Comparison of ENCODE assay signal across 23 cellular contexts in the genomic region with DNA sequence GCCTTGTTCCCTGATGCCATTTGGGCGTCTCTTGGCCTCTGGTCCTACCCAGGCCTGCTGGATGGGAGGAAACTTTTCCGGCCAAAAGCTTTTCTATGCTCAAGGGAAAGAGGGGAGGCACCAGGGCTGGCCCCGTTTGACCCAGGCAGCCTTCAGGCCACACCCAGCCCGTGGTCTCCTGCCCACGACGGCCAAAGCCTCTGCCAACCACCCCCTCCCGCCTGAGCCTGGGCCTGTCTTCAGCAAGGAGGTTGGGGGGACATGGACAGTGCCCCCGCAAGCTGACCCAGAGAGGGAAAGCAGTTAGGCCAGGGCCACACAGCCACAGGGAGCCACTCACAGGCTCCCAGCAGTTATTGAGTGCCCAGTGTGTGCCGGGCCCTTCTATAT. TPM values are rescaled to one million over a fixed set of nuclear protein-coding genes. Genes with fewer than 3 reads are reported as not detected.
DNase-seq lines count a peak whose midpoint lies in the region; ATAC-seq, FAIRE-seq and TF ChIP-seq lines count a peak whose summit lies in the region.
"Had no signal": no experiment of that assay in that cellular context is flagged by ENCODE, and none has a peak within 500 bp of the region (broad histone marks: within the 10 kb centered on the region; RNA-seq: fewer than 3 reads in every experiment).

No MANE protein-coding gene starts in this region.

- POLR2A ChIA-PET in A549 (lab: Yijun Ruan, JAX), result no interaction called here

- ATAC-seq in A549 (no peak), gastroesophageal sphincter (peak; percentile 32), GM21576 (IDR thresholded peaks at IDR 0.05; ENCODE audit: unreplicated experiment) (no peak)
- ATAC-seq: T-cell had no signal

- 47% methylated on average over 8 of the region's 9 CpGs for WGBS in A549 (ENCODE audit: missing lambda C conversion rate)
- WGBS in gastroesophageal sphincter (ENCODE audit: low coverage in 1 of 2), 2 donors, result 60% methylated on average over 1 of the region's 9 CpGs; no CpG with 5 or more reads in 1 of the 2 donors
- WGBS in mesodermal cell (ENCODE audit: insufficient coverage in 2 of 2), 2 experiments, result 73 to 86% methylated on average over 3 to 9 of the region's 9 CpGs
- 51 to 64% (median 62%) methylated on average over 3 to 9 of the region's 9 CpGs for WGBS in stomach, 5 donors

- H3K9ac ChIP-seq in Loucy (ENCODE audit: low read depth, low read length, poor library complexity, severe bottlenecking), result peak overlapping the region; percentile 62

- TF ChIP-seq CTCF in A549 (IDR thresholded peaks at IDR 0.05), result no peak
- no peak for TF ChIP-seq CTCF in Loucy (conservative IDR thresholded peaks at IDR 0.05; ENCODE audit: low read length)
- TF ChIP-seq CTCF in gastroesophageal sphincter (IDR thresholded peaks at IDR 0.05), result no peak
- no peak for TF ChIP-seq CTCF in stomach (IDR thresholded peaks at IDR 0.05)

- CTCF ChIA-PET in A549 (lab: Yijun Ruan, JAX), result interaction anchor here (0.6 to 6.4 kb wide), 4 partner anchors 9 to 113 kb away, joined by 3 to 49 read pairs (median 6); no protein-coding TSS in a partner anchor

- H2AFZ ChIP-seq in Loucy (ENCODE audit: low read length), result no peak overlapping the region

- no peaks in the 10 kb centered on the region for H3K27me3 ChIP-seq in Loucy (ENCODE audit: insufficient read depth, low read length, poor library complexity, severe bottlenecking)
- no peaks in the 10 kb centered on the region for H3K27me3 ChIP-seq in gastroesophageal sphincter
- no peaks in the 10 kb centered on the region for H3K27me3 ChIP-seq in stomach
- H3K27me3 ChIP-seq: adrenal gland, upper lobe of left lung had no signal

- no peaks in the 10 kb centered on the region for H3K9me2 ChIP-seq in Loucy (replicated peaks; ENCODE audit: low read depth, low read length)

- TF ChIP-seq RAD21 in A549 (conservative IDR thresholded peaks at IDR 0.05 in 1 of 2, IDR thresholded peaks at IDR 0.05 in 1 of 2), result no peak

- no peak for DNase-seq in A549 (ENCODE audit: low read depth in 1 of 2, low spot score in 1 of 2)
- DNase-seq in stomach, result no peak
- DNase-seq in dermis blood vessel endothelial cell, result no peak
- DNase-seq in T1000 (lab: John Stamatoyannopoulos, UW), result no peak
- DNase-seq: ACHN; activated CD4-positive, alpha-beta T cell treated with anti-CD3 and anti-CD28 coated beads, Interleukin-2, amount 50 U/mL, for 1 hour; activated CD8-positive, alpha-beta memory T cell treated with anti-CD3 and anti-CD28 coated beads, Interleukin-2, amount 50 U/mL, for 48 hours; activated gamma-delta T cell; adrenal gland; CD4-positive, CD25-positive, alpha-beta regulatory T cell; central memory CD4-positive, alpha-beta T cell; effector memory CD4-positive, alpha-beta T cell; HFFc6; natural killer cell; NCI-H187 treated with DMSO at 0.1 percent for 48 hours; NCI-H446 treated with DMSO at 0.1 percent for 48 hours; stimulated activated naive CD8-positive, alpha-beta T cell treated with anti-CD3 and anti-CD28 coated beads, Interleukin-15, amount 100 ng/mL, for 72 hours; T-cell had no signal

- FAIRE-seq in A549 (lab: Jason Lieb, UNC), result no peak

- H3K27ac ChIP-seq in A549, result peak overlapping the region; percentile 69 to 84
- peak overlapping the region in 2 of 4 donors; percentile 6 to 49 for H3K27ac ChIP-seq in gastroesophageal sphincter
- peak overlapping the region; percentile 92 for H3K27ac ChIP-seq in mesodermal cell (ENCODE audit: low read depth, low read length, severe bottlenecking)
- H3K27ac ChIP-seq in stomach, result peak overlapping the region in 1 of 5 donors; percentile 14
- H3K27ac ChIP-seq: adrenal gland, upper lobe of left lung had no signal

- H3K9me3 ChIP-seq in A549 (no peaks in the 10 kb centered on the region), Loucy (ENCODE audit: insufficient read depth, low read depth, low read length) (no peaks in the 10 kb centered on the region), gastroesophageal sphincter (no peaks in the 10 kb centered on the region), mesodermal cell (ENCODE audit: control insufficient read depth, low read length) (no peaks in the 10 kb centered on the region), stomach (no peaks in the 10 kb centered on the region)
- H3K9me3 ChIP-seq: adrenal gland, upper lobe of left lung had no signal

- no peaks in the 10 kb centered on the region for H3K79me2 ChIP-seq in Loucy (ENCODE audit: insufficient read depth, low read length)

- no peaks in the 10 kb centered on the region for H3F3A ChIP-seq in Loucy (ENCODE audit: low read depth)

- H3K4me2 ChIP-seq in A549 (peak overlapping the region; percentile 25; the same call in 1 of the 3 replicates), Loucy (ENCODE audit: low read depth, low read length, poor library complexity, severe bottlenecking) (no peak overlapping the region)

- TF ChIP-seq EP300 in A549 (IDR thresholded peaks at IDR 0.05), result no peak
- TF ChIP-seq EP300 in gastroesophageal sphincter (IDR thresholded peaks at IDR 0.05), result no peak
- TF ChIP-seq EP300 in stomach (IDR thresholded peaks at IDR 0.05), result no peak

- H3K36me3 ChIP-seq in Loucy (ENCODE audit: insufficient read depth, low read length), result no peaks in the 10 kb centered on the region
- H3K36me3 ChIP-seq in gastroesophageal sphincter, result peaks cover 0 to 100% of the 10 kb centered on the region in 2 donors
- H3K36me3 ChIP-seq in mesodermal cell (ENCODE audit: control insufficient read depth, insufficient read depth, low read length), result peaks cover 70% of the 10 kb centered on the region
- peaks cover 33 to 100% (median 99%) of the 10 kb centered on the region in 4 donors for H3K36me3 ChIP-seq in stomach

- TF ChIP-seq POLR2A in A549 (IDR thresholded peaks at IDR 0.05; ENCODE audit: low read length), result no peak
- TF ChIP-seq POLR2A in gastroesophageal sphincter (IDR thresholded peaks at IDR 0.05), result no peak
- TF ChIP-seq POLR2A in stomach (IDR thresholded peaks at IDR 0.05), result no peak

- intact Hi-C loops in stomach (cut with DNase I; ENCODE audit: low total_unique reads), result no loop called here

- no peaks in the 10 kb centered on the region for H4K20me1 ChIP-seq in Loucy (ENCODE audit: insufficient read depth, low read length, poor library complexity, severe bottlenecking)

- H3K4me3 ChIP-seq in A549 (no peak overlapping the region), Loucy (ENCODE audit: low read length, poor library complexity, severe bottlenecking) (no peak overlapping the region), gastroesophageal sphincter (no peak overlapping the region), mesodermal cell (ENCODE audit: extremely low read depth, insufficient read depth, low read length, poor library complexity, severe bottlenecking) (no peak overlapping the region), stomach (no peak overlapping the region)
- H3K4me3 ChIP-seq: adrenal gland, upper lobe of left lung had no signal

- H3K4me1 ChIP-seq in A549, result peaks cover 71% of the 10 kb centered on the region
- H3K4me1 ChIP-seq in Loucy (ENCODE audit: insufficient read depth, low read length, poor library complexity, severe bottlenecking), result peaks cover 6% of the 10 kb centered on the region
- H3K4me1 ChIP-seq in gastroesophageal sphincter, result peaks cover 0 to 38% (median 10%) of the 10 kb centered on the region in 3 donors
- H3K4me1 ChIP-seq in mesodermal cell (ENCODE audit: control insufficient read depth, insufficient read depth, low read length, poor library complexity, severe bottlenecking), result peaks cover 47% of the 10 kb centered on the region
- H3K4me1 ChIP-seq in stomach, result peaks cover 0 to 24% (median 17%) of the 10 kb centered on the region in 4 donors
- H3K4me1 ChIP-seq: upper lobe of left lung had no signal

TF ChIP-seq in A549, 52 proteins besides CTCF, POLR2A, EP300 and RAD21:
- TF ChIP-seq RFX5 (IDR thresholded peaks at IDR 0.05) (no peak), ZFP36 (IDR thresholded peaks at IDR 0.05; ENCODE audit: borderline replicate concordance, partially characterized antibody) (peak; percentile 17), FOSL2 (IDR thresholded peaks at IDR 0.05) (no peak), FOSL2 (CRISPR knock-in tag; IDR thresholded peaks at IDR 0.05) (no peak)

RNA-seq across cellular contexts. Expression of a gene that starts 49.5 kb away (rescaled TPM):
- polyA plus RNA-seq in A549 (2011; rRNA removed) (154 and 212 TPM in 2 replicates), A549 (2017; fragmentation: RNase III; extraction: RNeasy Plus Mini Kit Qiagen cat#74134 plus additional on column Dnase treatment) (133 to 139 TPM (median 134 TPM) in 3 replicates), stomach (10 to 100 TPM; 40.7 to 47.4 (median 47.2) TPM)
- 122 and 170 TPM in 2 replicates for polyA plus RNA-seq in A549 (2012; cell fraction: cytosol; rRNA removed)
- polyA plus RNA-seq in A549 (2012; cell fraction: nucleus; rRNA removed), result 500 and 511 TPM in 2 replicates
- polyA minus RNA-seq in A549 (2011; rRNA and poly(A)+ RNA removed), result 278 and 313 TPM in 2 replicates
- total RNA-seq in gastroesophageal sphincter (10 to 100 TPM; 30.6 to 54.7 (median 45.0) TPM), stomach (100 to 1,000 TPM in 1 of 5 donors, 10 to 100 TPM in 4; 31.6 to 471 (median 69.8) TPM), dermis blood vessel endothelial cell (1.5 and 4.1 TPM in 2 replicates)
- 97.8 TPM for polyA plus RNA-seq in mesodermal cell (2013, experiment 1 of 2)
- 102 TPM for polyA plus RNA-seq in mesodermal cell (2013, experiment 2 of 2)
